Comparison of ENCODE assay signal across 8 cellular contexts in genomic region chr9:97954550-97954989, GRCh38. TPM values are rescaled to one million over a fixed set of nuclear protein-coding genes. Genes with fewer than 3 reads are reported as not detected.
DNase-seq lines count a peak whose midpoint lies in the region; ATAC-seq, FAIRE-seq and TF ChIP-seq lines count a peak whose summit lies in the region.

No MANE protein-coding gene starts in this region.

- POLR2A ChIA-PET in CD8-positive, alpha-beta memory T cell (lab: Charles Lee), result no interaction called here
- POLR2A ChIA-PET in activated naive CD8-positive, alpha-beta T cell treated with anti-CD3 and anti-CD28 coated beads, Interleukin-2, amount 10 ng/mL, durations not matched to agents 7 days and 5 days (lab: Charles Lee), result interaction anchor here (1.8 kb wide), 1 partner anchor 32 kb away, joined by 6 read pairs; the partner anchor contains the start of gene TRMO

- intact Hi-C loops in kidney (cut with DNase I) (no loop called here), aorta (cut with DNase I) (no loop called here)

- H3K4me2 ChIP-seq in Karpas-422 (ENCODE audit: low read depth, low read length, poor library complexity, severe bottlenecking), result no peak overlapping the region

- peak overlapping the region in 1 of 8 donors; percentile 11 for H3K27ac Mint-ChIP-seq in CD8-positive, alpha-beta memory T cell
- H3K27ac Mint-ChIP-seq in activated naive CD8-positive, alpha-beta T cell treated with anti-CD3 and anti-CD28 coated beads, Interleukin-2, amount 10 ng/mL, durations not matched to agents 7 days and 5 days, result no peak overlapping the region

- no peaks in the 10 kb centered on the region for H3K9me3 ChIP-seq in CD8-positive, alpha-beta memory T cell (ENCODE audit: low read length)
- no peaks in the 10 kb centered on the region for H3K9me3 ChIP-seq in Karpas-422 (ENCODE audit: low read length)
- no peaks in the 10 kb centered on the region for H3K9me3 ChIP-seq in kidney (ENCODE audit: control insufficient read depth in 1 of 2, low read length in 2 of 2)
- peaks cover 4% of the 10 kb centered on the region for H3K9me3 ChIP-seq in aorta (ENCODE audit: control insufficient read depth, low read length)

- H3K27me3 Mint-ChIP-seq in CD8-positive, alpha-beta memory T cell, result peaks cover 4% of the 10 kb centered on the region in 2 donors
- H3K27me3 Mint-ChIP-seq in activated naive CD8-positive, alpha-beta T cell treated with anti-CD3 and anti-CD28 coated beads, Interleukin-2, amount 10 ng/mL, durations not matched to agents 7 days and 5 days, result peaks cover 8% of the 10 kb centered on the region

- H3K27me3 ChIP-seq in CD8-positive, alpha-beta memory T cell (ENCODE audit: insufficient read depth, low read length, poor library complexity, severe bottlenecking), result no peaks in the 10 kb centered on the region
- H3K27me3 ChIP-seq in Karpas-422 (ENCODE audit: low read length) (no peaks in the 10 kb centered on the region), aorta (ENCODE audit: control insufficient read depth in 1 of 2, insufficient read depth in 2 of 2, low read length in 1 of 2) (no peaks in the 10 kb centered on the region)

- no peaks in the 10 kb centered on the region for H3K4me1 ChIP-seq in CD8-positive, alpha-beta memory T cell (ENCODE audit: insufficient read depth, low read length)
- H3K4me1 ChIP-seq in Karpas-422 (ENCODE audit: low read length) (peaks cover 4% of the 10 kb centered on the region), kidney (ENCODE audit: control insufficient read depth in 1 of 2, insufficient read depth in 1 of 2, low read depth in 1 of 2, low read length in 2 of 2) (no peaks in the 10 kb centered on the region), aorta (ENCODE audit: control insufficient read depth in 1 of 2, insufficient read depth in 2 of 2, low read length in 2 of 2) (no peaks in the 10 kb centered on the region)

- no peak overlapping the region for H3K4me3 ChIP-seq in CD8-positive, alpha-beta memory T cell (ENCODE audit: low read length)
- H3K4me3 ChIP-seq in Karpas-422 (ENCODE audit: low read length) (no peak overlapping the region), kidney (ENCODE audit: low read length in 2 of 2) (no peak overlapping the region), aorta (ENCODE audit: low read length in 2 of 2) (no peak overlapping the region)

- no peak overlapping the region for H3K4me3 Mint-ChIP-seq in CD8-positive, alpha-beta memory T cell
- no peak overlapping the region for H3K4me3 Mint-ChIP-seq in activated naive CD8-positive, alpha-beta T cell treated with anti-CD3 and anti-CD28 coated beads, Interleukin-2, amount 10 ng/mL, durations not matched to agents 7 days and 5 days

- no peak overlapping the region for H2AFZ ChIP-seq in Karpas-422 (ENCODE audit: low read length)

- H3K27ac ChIP-seq in CD8-positive, alpha-beta memory T cell (ENCODE audit: low read depth, low read length), result no peak overlapping the region
- H3K27ac ChIP-seq in Karpas-422 (ENCODE audit: low read length) (no peak overlapping the region), kidney (ENCODE audit: low read depth in 2 of 2, low read length in 2 of 2) (no peak overlapping the region), aorta (ENCODE audit: low read depth in 1 of 2, low read length in 2 of 2) (no peak overlapping the region)

- FAIRE-seq in kidney (lab: Jason Lieb, UNC), result no peak

- peak; percentile 16 to 70 (median 53) for DNase-seq in CD8-positive, alpha-beta memory T cell
- peak; percentile 87 for DNase-seq in Karpas-422
- DNase-seq in SKM-1 (lab: John Stamatoyannopoulos, UW; ENCODE audit: unreplicated experiment), result peak; percentile 25
- DNase-seq in activated naive CD8-positive, alpha-beta T cell treated with anti-CD3 and anti-CD28 coated beads, Interleukin-2, amount 10 ng/mL, durations not matched to agents 7 days and 5 days, result no peak
- DNase-seq in kidney, result no peak
- DNase-seq in stimulated activated CD8-positive, alpha-beta memory T cell treated with anti-CD3 and anti-CD28 coated beads, Interleukin-15, amount 100 ng/mL, for 1 hour (ENCODE audit: low read depth), result peak; percentile 17
- DNase-seq in aorta, result no peak

- no peaks in the 10 kb centered on the region for H3K9me2 ChIP-seq in Karpas-422 (replicated peaks; ENCODE audit: insufficient read depth, low read length)

- H3K4me1 Mint-ChIP-seq in CD8-positive, alpha-beta memory T cell, result peaks cover 0 to 4% (median 0%) of the 10 kb centered on the region in 3 donors
- H3K4me1 Mint-ChIP-seq in activated naive CD8-positive, alpha-beta T cell treated with anti-CD3 and anti-CD28 coated beads, Interleukin-2, amount 10 ng/mL, durations not matched to agents 7 days and 5 days, result peaks cover 4% of the 10 kb centered on the region

- no peaks in the 10 kb centered on the region for H3K9me3 Mint-ChIP-seq in CD8-positive, alpha-beta memory T cell
- no peaks in the 10 kb centered on the region for H3K9me3 Mint-ChIP-seq in activated naive CD8-positive, alpha-beta T cell treated with anti-CD3 and anti-CD28 coated beads, Interleukin-2, amount 10 ng/mL, durations not matched to agents 7 days and 5 days

- H3K36me3 ChIP-seq in CD8-positive, alpha-beta memory T cell (ENCODE audit: insufficient read depth, low read length), result no peaks in the 10 kb centered on the region
- H3K36me3 ChIP-seq in Karpas-422 (ENCODE audit: insufficient read depth, low read length), result no peaks in the 10 kb centered on the region
- H3K36me3 ChIP-seq in kidney (ENCODE audit: control insufficient read depth in 1 of 2, insufficient read depth in 2 of 2, low read length in 2 of 2), result no peaks in the 10 kb centered on the region
- no peaks in the 10 kb centered on the region for H3K36me3 ChIP-seq in aorta (ENCODE audit: control insufficient read depth in 1 of 2, insufficient read depth in 2 of 2, low read length in 1 of 2)

- peak; percentile 59 for TF ChIP-seq CTCF in kidney (IDR thresholded peaks at IDR 0.05; ENCODE audit: borderline replicate concordance, extremely low read depth, insufficient read depth)

- no peaks in the 10 kb centered on the region for H4K20me1 ChIP-seq in Karpas-422 (ENCODE audit: insufficient read depth, low read depth, low read length)

- ATAC-seq in GM19467 (IDR thresholded peaks at IDR 0.05; ENCODE audit: unreplicated experiment) (peak; percentile 64), aorta (ENCODE audit: low FRiP score) (no peak)
- peak; percentile 93 for ATAC-seq in activated naive CD8-positive, alpha-beta T cell treated with anti-CD3 and anti-CD28 coated beads, Interleukin-2, amount 10 ng/mL, durations not matched to agents 7 days and 5 days (ENCODE audit: low read depth)

- H3K79me2 ChIP-seq in Karpas-422 (ENCODE audit: low read length), result no peaks in the 10 kb centered on the region

- CTCF ChIA-PET in CD8-positive, alpha-beta memory T cell (lab: Charles Lee), result interaction anchor here (0.6 to 5.2 kb wide), 10 partner anchors 17 to 80 kb away, joined by 3 to 63 read pairs (median 4); partner anchors contain the start of genes ANP32B and TRMO

- H3K36me3 Mint-ChIP-seq in CD8-positive, alpha-beta memory T cell, result no peaks in the 10 kb centered on the region
- no peaks in the 10 kb centered on the region for H3K36me3 Mint-ChIP-seq in activated naive CD8-positive, alpha-beta T cell treated with anti-CD3 and anti-CD28 coated beads, Interleukin-2, amount 10 ng/mL, durations not matched to agents 7 days and 5 days

- H3K9ac ChIP-seq in Karpas-422 (ENCODE audit: low read length) (no peak overlapping the region), kidney (ENCODE audit: low read length in 2 of 2) (no peak overlapping the region)

RNA-seq across cellular contexts. Expression of gene HEMGN, which starts 16.6 kb away (rescaled TPM):
- total RNA-seq in CD8-positive, alpha-beta memory T cell, result under 1 TPM; 0.31 to 0.66 TPM
- 2.8 TPM for polyA plus RNA-seq in CD8-positive, alpha-beta memory T cell
- not detected in 2 replicates for total RNA-seq in Karpas-422 (2014; rRNA removed; shearing (Covaris generic); ENCODE audit: low replicate concordance)
- 1 to 10 TPM in 1 of 2 experiments, under 1 TPM in 1; 0.47 to 1.1 TPM for total RNA-seq in activated naive CD8-positive, alpha-beta T cell treated with anti-CD3 and anti-CD28 coated beads, Interleukin-2, amount 10 ng/mL, durations not matched to agents 7 days and 5 days
- 0.16 TPM for total RNA-seq in kidney
- polyA plus RNA-seq in kidney (ENCODE audit: insufficient read depth, low read depth, low replicate concordance), result not detected
- total RNA-seq in aorta, result under 1 TPM in 1 of 2 donors, not detected in 1; 0.93 TPM
- polyA plus RNA-seq in aorta, result not detected

RNA-seq across cellular contexts. Expression of gene ANP32B, which starts 28.6 kb away (rescaled TPM):
- 100 to 1,000 TPM; 331 to 341 TPM for total RNA-seq in CD8-positive, alpha-beta memory T cell
- 91.0 TPM for polyA plus RNA-seq in CD8-positive, alpha-beta memory T cell
- total RNA-seq in Karpas-422 (2014; rRNA removed; shearing (Covaris generic); ENCODE audit: low replicate concordance), result 29.1 and 76.3 TPM in 2 replicates
- 100 to 1,000 TPM; 295 to 296 TPM for total RNA-seq in activated naive CD8-positive, alpha-beta T cell treated with anti-CD3 and anti-CD28 coated beads, Interleukin-2, amount 10 ng/mL, durations not matched to agents 7 days and 5 days
- total RNA-seq in kidney (101 TPM), aorta (100 to 1,000 TPM in 1 of 2 donors, 10 to 100 TPM in 1; 98.6 to 111 TPM)
- polyA plus RNA-seq in kidney (ENCODE audit: insufficient read depth, low read depth, low replicate concordance) (101 TPM), aorta (100 to 1,000 TPM; 132 to 350 TPM)

RNA-seq across cellular contexts. Expression of gene TRMO, which starts 32.3 kb away (rescaled TPM):
- total RNA-seq in CD8-positive, alpha-beta memory T cell, result 10 to 100 TPM; 19.1 to 19.2 TPM
- polyA plus RNA-seq in CD8-positive, alpha-beta memory T cell, result 19.6 TPM
- total RNA-seq in Karpas-422 (2014; rRNA removed; shearing (Covaris generic); ENCODE audit: low replicate concordance), result 15.2 and 16.1 TPM in 2 replicates
- 10 to 100 TPM; 25.6 to 27.6 TPM for total RNA-seq in activated naive CD8-positive, alpha-beta T cell treated with anti-CD3 and anti-CD28 coated beads, Interleukin-2, amount 10 ng/mL, durations not matched to agents 7 days and 5 days
- total RNA-seq in kidney, result 20.3 TPM
- 13.1 TPM for polyA plus RNA-seq in kidney (ENCODE audit: insufficient read depth, low read depth, low replicate concordance)
- total RNA-seq in aorta, result 10 to 100 TPM in 1 of 2 donors, 1 to 10 TPM in 1; 9.6 to 10.7 TPM
- 1 to 10 TPM; 5.5 to 7.5 TPM for polyA plus RNA-seq in aorta

Comparison
In these comparisons a context has a peak if more than half of its experiments do, and no peak if none do; other contexts are left out.
1. DNase-seq: peak in CD8-positive, alpha-beta memory T cell (5 of 5), Karpas-422 (single experiment), SKM-1 (single experiment) and stimulated activated CD8-positive, alpha-beta memory T cell treated with anti-CD3 and anti-CD28 coated beads, Interleukin-15, amount 100 ng/mL, for 1 hour (single experiment); none in activated naive CD8-positive, alpha-beta T cell treated with anti-CD3 and anti-CD28 coated beads, Interleukin-2, amount 10 ng/mL, durations not matched to agents 7 days and 5 days (single experiment), kidney (single experiment) and aorta (0 of 2).